In the genomic region with DNA sequence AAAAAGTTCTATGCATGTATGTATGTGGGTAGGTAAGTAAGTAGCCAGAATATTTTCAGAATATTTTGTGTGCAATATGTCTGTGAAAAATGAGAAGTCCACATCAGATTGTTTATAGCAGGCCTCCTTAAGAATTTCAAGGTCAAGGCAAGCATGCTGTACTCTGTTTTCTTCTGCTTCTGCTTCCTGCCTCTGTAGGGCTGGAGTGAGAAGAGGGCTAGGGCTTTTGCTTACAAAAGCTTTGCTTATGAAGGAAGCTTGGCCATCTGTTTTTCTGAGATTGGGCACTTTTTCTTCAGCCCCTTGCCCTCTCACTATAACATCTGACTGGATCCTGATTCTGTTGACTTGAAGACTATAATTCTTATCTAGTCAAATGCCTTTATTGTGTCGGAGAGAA, we compare ENCODE assay signal across 14 cellular contexts.
"Had no signal": no experiment of that assay in that cellular context is flagged by ENCODE, and none has a peak within 500 bp of the region (broad histone marks: within the 10 kb centered on the region; RNA-seq: fewer than 3 reads in every experiment).

No MANE protein-coding gene starts in this region.

- DNase-seq: activated CD4-positive, alpha-beta T cell treated with anti-CD3 and anti-CD28 coated beads, Interleukin-2, amount 50 U/mL, for 4 hours; activated CD4-positive, CD25-positive, alpha-beta regulatory T cell treated with anti-CD3 and anti-CD28 coated beads, Interleukin-2, amount 50 U/mL, for 72 hours; activated gamma-delta T cell treated with Interleukin-2 at 50 U/mL for 16 hours; activated naive CD8-positive, alpha-beta T cell treated with anti-CD3 and anti-CD28 coated beads, Interleukin-2, amount 10 ng/mL, durations not matched to agents 7 days and 5 days; activated T-cell treated with anti-CD3 and anti-CD28 coated beads, Interleukin-2, amount 50 U/mL, for 4 hours; effector CD4-positive, alpha-beta T cell; occipital lobe; stimulated activated CD4-positive, alpha-beta T cell treated with anti-CD3 and anti-CD28 coated beads, Interleukin-15, amount 100 ng/mL, for 24 hours; stimulated activated CD4-positive, alpha-beta T cell treated with anti-CD3 and anti-CD28 coated beads, Interleukin-4, amount 100 ng/mL, for 24 hours; T-helper 2 cell; upper lobe of right lung had no signal

- H3K36me3 Mint-ChIP-seq: activated naive CD8-positive, alpha-beta T cell treated with anti-CD3 and anti-CD28 coated beads, Interleukin-2, amount 10 ng/mL, durations not matched to agents 7 days and 5 days; natural killer cell treated with Interleukin-12 subunit alpha and Interleukin-12 subunit beta and Interleukin-15 and Interleukin-18, amount 100 ng/mL, for 72 hours had no signal

- H3K9me3 Mint-ChIP-seq: activated naive CD8-positive, alpha-beta T cell treated with anti-CD3 and anti-CD28 coated beads, Interleukin-2, amount 10 ng/mL, durations not matched to agents 7 days and 5 days; activated T-cell treated with anti-CD3 and anti-CD28 coated beads, Interleukin-2, amount 50 U/mL, for 4 hours; natural killer cell treated with Interleukin-12 subunit alpha and Interleukin-12 subunit beta and Interleukin-15 and Interleukin-18, amount 100 ng/mL, for 72 hours; stimulated activated naive CD8-positive, alpha-beta T cell treated with anti-CD3 and anti-CD28 coated beads, Interleukin-15, Interleukin-2, amounts not matched to agents 100 ng/mL and 50 ng/mL, for 24 hours had no signal

- H3K27me3 Mint-ChIP-seq: activated naive CD8-positive, alpha-beta T cell treated with anti-CD3 and anti-CD28 coated beads, Interleukin-2, amount 10 ng/mL, durations not matched to agents 7 days and 5 days; natural killer cell treated with Interleukin-12 subunit alpha and Interleukin-12 subunit beta and Interleukin-15 and Interleukin-18, amount 100 ng/mL, for 72 hours had no signal

- H3K4me3 Mint-ChIP-seq: activated naive CD8-positive, alpha-beta T cell treated with anti-CD3 and anti-CD28 coated beads, Interleukin-2, amount 10 ng/mL, durations not matched to agents 7 days and 5 days; activated T-cell treated with anti-CD3 and anti-CD28 coated beads, Interleukin-2, amount 50 U/mL, for 4 hours; natural killer cell treated with Interleukin-12 subunit alpha and Interleukin-12 subunit beta and Interleukin-15 and Interleukin-18, amount 100 ng/mL, for 72 hours; stimulated activated naive CD8-positive, alpha-beta T cell treated with anti-CD3 and anti-CD28 coated beads, Interleukin-15, Interleukin-2, amounts not matched to agents 100 ng/mL and 50 ng/mL, for 24 hours had no signal

- H3K27ac Mint-ChIP-seq: activated naive CD8-positive, alpha-beta T cell treated with anti-CD3 and anti-CD28 coated beads, Interleukin-2, amount 10 ng/mL, durations not matched to agents 7 days and 5 days; natural killer cell treated with Interleukin-12 subunit alpha and Interleukin-12 subunit beta and Interleukin-15 and Interleukin-18, amount 100 ng/mL, for 72 hours; stimulated activated naive CD8-positive, alpha-beta T cell treated with anti-CD3 and anti-CD28 coated beads, Interleukin-15, Interleukin-2, amounts not matched to agents 100 ng/mL and 50 ng/mL, for 24 hours had no signal

- H3K4me1 Mint-ChIP-seq: activated naive CD8-positive, alpha-beta T cell treated with anti-CD3 and anti-CD28 coated beads, Interleukin-2, amount 10 ng/mL, durations not matched to agents 7 days and 5 days had no signal

- ATAC-seq: activated T-cell treated with anti-CD3 and anti-CD28 coated beads, Interleukin-2, amount 50 U/mL, for 4 hours; left lobe of liver; natural killer cell treated with Interleukin-12 subunit alpha and Interleukin-12 subunit beta and Interleukin-15 and Interleukin-18, amount 100 ng/mL, for 72 hours; upper lobe of right lung had no signal
